Comparison of ENCODE assay signal across 15 cellular contexts in genomic region chr17:29883497-29883896, GRCh38. TPM values are rescaled to one million over a fixed set of nuclear protein-coding genes. Genes with fewer than 3 reads are reported as not detected.
DNase-seq lines count a peak whose midpoint lies in the region; ATAC-seq and TF ChIP-seq lines count a peak whose summit lies in the region.
"Had no signal": no experiment of that assay in that cellular context is flagged by ENCODE, and none has a peak within 500 bp of the region (broad histone marks: within the 10 kb centered on the region; RNA-seq: fewer than 3 reads in every experiment).

No MANE protein-coding gene starts in this region.

- no TSS peak for BruUV-seq in A673 (replicated peaks; lab: Mats Ljungman, UMichigan)

- H3K4me1 ChIP-seq in A673 (ENCODE audit: insufficient read depth, low read length, poor library complexity, severe bottlenecking) = peaks cover 39% of the 10 kb centered on the region

- CTCF ChIA-PET in A673 (lab: Charles Lee) = no interaction called here

- intact Hi-C loops in A673 (cut with micrococcal nuclease; ENCODE audit: unreplicated experiment) = no loop called here

- H3K36me3 ChIP-seq in A673 (ENCODE audit: insufficient read depth, low read length, poor library complexity, severe bottlenecking) (no peaks in the 10 kb centered on the region), SK-N-MC (ENCODE audit: insufficient read depth, low read length) (no peaks in the 10 kb centered on the region)
- H3K36me3 ChIP-seq: thoracic aorta had no signal

- H3K27ac ChIP-seq in A673 (ENCODE audit: low read depth, low read length, poor library complexity, severe bottlenecking) (peak overlapping the region; percentile 35), SK-N-MC (0 out of 2 replicates have a peak overlapping the region, but pooled peaks have one; percentile 35)
- H3K27ac ChIP-seq: thoracic aorta had no signal

- TF ChIP-seq CTCF in A673 (conservative IDR thresholded peaks at IDR 0.05; ENCODE audit: low read depth, low read length) = no peak
- TF ChIP-seq CTCF in fibroblast of the aortic adventitia (IDR thresholded peaks at IDR 0.05; ENCODE audit: insufficient read depth, low read length) = no peak

- H3K27me3 ChIP-seq in A673 (replicated peaks; ENCODE audit: insufficient read depth, low read depth, low read length, poor library complexity) = no peaks in the 10 kb centered on the region

- H3K9me3 ChIP-seq in A673 (ENCODE audit: low read depth, low read length, poor library complexity, severe bottlenecking) (no peaks in the 10 kb centered on the region), SK-N-MC (ENCODE audit: low read depth, low read length) (no peaks in the 10 kb centered on the region)
- H3K9me3 ChIP-seq: thoracic aorta had no signal

- H3K4me3 ChIP-seq in A673 (ENCODE audit: low read depth, low read length, poor library complexity, severe bottlenecking) = no peak overlapping the region
- H3K4me3 ChIP-seq in SK-N-MC = no peak overlapping the region
- no peak overlapping the region for H3K4me3 ChIP-seq in fibroblast of the aortic adventitia (ENCODE audit: low read depth, low read length)
- H3K4me3 ChIP-seq: thoracic aorta had no signal

- no peak for ATAC-seq in GM21381 (IDR thresholded peaks at IDR 0.05; ENCODE audit: unreplicated experiment)

- POLR2A ChIA-PET in A673 (lab: Charles Lee; ENCODE audit: low non-redundant PET) = no interaction called here

- peak; percentile 90 for DNase-seq in A673 (ENCODE audit: low spot score)
- peak; percentile 40 for DNase-seq in EH (ENCODE audit: low read depth)
- DNase-seq in SK-N-MC (ENCODE audit: low read depth, low spot score) = no peak
- DNase-seq in fibroblast of the aortic adventitia (ENCODE audit: low read depth) = peak; percentile 51
- DNase-seq in NCI-H128 (lab: John Stamatoyannopoulos, UW; ENCODE audit: unreplicated experiment) = no peak
- DNase-seq in NCI-H774 (lab: John Stamatoyannopoulos, UW) = no peak
- no peak for DNase-seq in iPS-NIHi11 (ENCODE audit: low spot score)
- DNase-seq: COR-L47, NCI-H1436 treated with DMSO at 0.1 percent for 48 hours, NCI-H2171 treated with DMSO at 0.1 percent for 48 hours, NCI-H748 treated with DMSO at 0.1 percent for 48 hours, nucleus accumbens, T1000 had no signal

- H3K9ac ChIP-seq in SK-N-MC (ENCODE audit: insufficient read length) = no peak overlapping the region

RNA-seq across cellular contexts. Expression of gene SSH2, which starts 46.5 kb away (rescaled TPM):
- 75.5 and 83.8 TPM in 2 replicates for total RNA-seq in A673 (2021)
- 15.9 and 21.1 TPM in 2 replicates for total RNA-seq in fibroblast of the aortic adventitia (ENCODE audit: low replicate concordance)

RNA-seq across cellular contexts. Expression of gene EFCAB5, which starts 57.9 kb away (rescaled TPM):
- 2.6 and 2.8 TPM in 2 replicates for total RNA-seq in A673 (2021)
- 0.36 and 1.3 TPM in 2 replicates for total RNA-seq in fibroblast of the aortic adventitia (ENCODE audit: low replicate concordance)

Comparison
In these comparisons a context has a peak if more than half of its experiments do, and no peak if none do; other contexts are left out.
1. DNase-seq: peak in A673 (single experiment), EH (single experiment) and fibroblast of the aortic adventitia (single experiment); none in SK-N-MC (single experiment), NCI-H128 (single experiment), NCI-H774 (single experiment) and iPS-NIHi11 (single experiment).